8 cellular contexts compared by ENCODE assay signal in the genomic region with DNA sequence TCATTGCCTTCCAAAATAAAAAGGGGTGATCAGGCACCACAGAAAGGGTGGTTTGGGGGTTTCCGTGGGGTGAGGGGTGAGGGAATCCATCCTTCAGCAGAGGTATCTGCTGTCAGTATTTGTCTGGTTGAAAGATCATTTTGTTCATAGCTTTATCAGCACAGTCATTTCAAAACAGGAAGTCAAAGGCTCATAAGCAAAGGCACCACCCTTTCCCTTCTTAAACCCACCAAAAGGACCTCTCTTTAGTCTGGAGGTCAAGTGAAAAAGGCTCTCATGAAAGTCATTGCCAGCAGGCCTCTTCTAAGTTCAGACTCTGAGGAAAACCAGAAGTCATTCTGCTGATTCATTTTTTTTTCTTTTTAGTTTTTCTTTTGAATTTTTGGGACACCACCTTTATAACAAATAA. TPM values are rescaled to one million over a fixed set of nuclear protein-coding genes. Genes with fewer than 3 reads are reported as not detected.
DNase-seq lines count a peak whose midpoint lies in the region; ATAC-seq, FAIRE-seq and TF ChIP-seq lines count a peak whose summit lies in the region.

No MANE protein-coding gene starts in this region.

- intact Hi-C loops in Right ventricle myocardium inferior (cut with DNase I) (no loop called here), cardiac septum (cut with DNase I) (no loop called here)

- ATAC-seq in Right ventricle myocardium inferior: peak; percentile 43
- peak; percentile 47 for ATAC-seq in HG03460 (IDR thresholded peaks at IDR 0.05; ENCODE audit: unreplicated experiment)
- ATAC-seq in activated T-cell treated with anti-CD3 and anti-CD28 coated beads, Interleukin-2, amount 50 U/mL, for 72 hours (replicated peaks in 1 of 2): peak; percentile 65

- no peaks in the 10 kb centered on the region for H3K27me3 Mint-ChIP-seq in activated T-cell treated with anti-CD3 and anti-CD28 coated beads, Interleukin-2, amount 50 U/mL, for 72 hours (ENCODE audit: low read depth)

- H3K4me1 ChIP-seq in neutrophil (ENCODE audit: control insufficient read depth in 1 of 2, insufficient read depth in 1 of 2, low read depth in 1 of 2, low read length in 1 of 2): peaks cover 89 to 90% of the 10 kb centered on the region in 2 experiments

- no peaks in the 10 kb centered on the region for H3K27me3 ChIP-seq in neutrophil

- peaks cover 0 to 2% of the 10 kb centered on the region in 2 donors for H3K9me3 Mint-ChIP-seq in activated T-cell treated with anti-CD3 and anti-CD28 coated beads, Interleukin-2, amount 50 U/mL, for 72 hours

- H3K36me3 Mint-ChIP-seq in activated T-cell treated with anti-CD3 and anti-CD28 coated beads, Interleukin-2, amount 50 U/mL, for 72 hours (ENCODE audit: insufficient read depth in 2 of 2): peaks cover 8 to 11% of the 10 kb centered on the region in 2 donors

- no peak for TF ChIP-seq CTCF in neutrophil (IDR thresholded peaks at IDR 0.05)

- peak overlapping the region; percentile 78 for H3K4me3 Mint-ChIP-seq in activated T-cell treated with anti-CD3 and anti-CD28 coated beads, Interleukin-2, amount 50 U/mL, for 72 hours

- no peak for DNase-seq in Right ventricle myocardium inferior (ENCODE audit: missing footprints)
- no peak for DNase-seq in cardiac septum (ENCODE audit: low spot score)
- peak; percentile 37 to 49 for DNase-seq in activated T-cell treated with anti-CD3 and anti-CD28 coated beads, Interleukin-2, amount 50 U/mL, for 72 hours
- no peak for DNase-seq in SHP77 treated with DMSO at 0.1 percent for 48 hours (lab: John Stamatoyannopoulos, UW)
- no peak for DNase-seq in NCI-H1417 (lab: John Stamatoyannopoulos, UW)
- no peak for DNase-seq in HTR-8/SVneo (ENCODE audit: insufficient read length, low spot score)

- peak overlapping the region; percentile 91 for H3K27ac Mint-ChIP-seq in activated T-cell treated with anti-CD3 and anti-CD28 coated beads, Interleukin-2, amount 50 U/mL, for 72 hours

- no peaks in the 10 kb centered on the region for H3K36me3 ChIP-seq in neutrophil

- H3K4me3 ChIP-seq in neutrophil (ENCODE audit: low read depth in 1 of 2, low read length in 1 of 2): peak overlapping the region; percentile 15 to 92

- H3K4me1 Mint-ChIP-seq in activated T-cell treated with anti-CD3 and anti-CD28 coated beads, Interleukin-2, amount 50 U/mL, for 72 hours (ENCODE audit: low read depth): peaks cover 86% of the 10 kb centered on the region

- no peak for FAIRE-seq in HTR-8/SVneo (lab: Jason Lieb, UNC)

- H3K9me3 ChIP-seq in neutrophil: no peaks in the 10 kb centered on the region

- H3K27ac ChIP-seq in neutrophil: peak overlapping the region; percentile 93

RNA-seq across cellular contexts. Expression of a gene that starts 6.2 kb away (rescaled TPM):
- total RNA-seq in Right ventricle myocardium inferior (3.7 TPM), cardiac septum (6.1 TPM)
- total RNA-seq in activated T-cell treated with anti-CD3 and anti-CD28 coated beads, Interleukin-2, amount 50 U/mL, for 72 hours: 10 to 100 TPM; 47.2 to 57.7 TPM

Comparison
In these comparisons a context has a peak if more than half of its experiments do, and no peak if none do; other contexts are left out.
1. DNase-seq: peak in activated T-cell treated with anti-CD3 and anti-CD28 coated beads, Interleukin-2, amount 50 U/mL, for 72 hours (2 of 2); none in Right ventricle myocardium inferior (single experiment), cardiac septum (single experiment), SHP77 treated with DMSO at 0.1 percent for 48 hours (single experiment), NCI-H1417 (0 of 3) and HTR-8/SVneo (single experiment).
2. Peak in every context shown above with its lines, with median percentiles within 50 percentile points of each other: ATAC-seq.